12 cellular contexts compared by ENCODE assay signal in the genomic region with DNA sequence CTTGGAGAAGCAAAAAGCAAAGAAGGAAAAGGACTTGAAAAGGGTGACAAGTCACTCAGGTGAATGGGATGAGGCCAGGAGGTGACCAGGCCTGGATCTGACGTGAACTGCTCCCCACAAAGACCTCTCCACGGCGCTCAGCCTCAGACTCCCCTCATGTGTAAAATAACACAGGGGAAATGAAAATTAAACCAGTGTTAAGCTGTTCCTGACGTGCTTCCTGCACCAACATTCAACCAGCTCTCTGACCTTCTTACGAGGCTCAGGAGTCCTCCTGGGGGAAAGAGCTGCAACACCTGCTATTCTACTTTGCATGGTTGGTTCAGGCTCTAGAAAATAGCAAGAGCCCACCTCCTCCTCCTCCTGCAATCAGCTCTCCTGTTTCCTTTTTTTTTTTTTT.
A peak's percentile ranks its signal among the peaks of the same experiment; 100 is the strongest.
DNase-seq lines count a peak whose midpoint lies in the region; ATAC-seq and TF ChIP-seq lines count a peak whose summit lies in the region.
"Had no signal": no experiment of that assay in that cellular context is flagged by ENCODE, and none has a peak within 500 bp of the region (broad histone marks: within the 10 kb centered on the region; RNA-seq: fewer than 3 reads in every experiment).

No MANE protein-coding gene starts in this region.

- TF ChIP-seq POLR2A in ovary (IDR thresholded peaks at IDR 0.05) (no peak), stomach (IDR thresholded peaks at IDR 0.05) (no peak)

- H3K4me1 ChIP-seq in ovary (ENCODE audit: insufficient read depth) (peaks cover 2% of the 10 kb centered on the region), stomach (peaks cover 0 to 27% (median 10%) of the 10 kb centered on the region in 4 donors)

- H3K9me3 ChIP-seq in ovary (no peaks in the 10 kb centered on the region), stomach (no peaks in the 10 kb centered on the region)
- H3K9me3 ChIP-seq: lower lobe of right lung had no signal

- TF ChIP-seq CTCF in ovary (IDR thresholded peaks at IDR 0.05), result no peak
- no peak for TF ChIP-seq CTCF in stomach (IDR thresholded peaks at IDR 0.05)

- peak overlapping the region; percentile 36 for H3K27ac Mint-ChIP-seq in activated T-helper 2 cell treated with anti-CD3 and anti-CD28 coated beads, Interferon-gamma antibody, Interleukin-2, Interleukin-4, amounts not matched to agents 10 μg/mL and 5 μg/mL and 100 μg/mL, durations not matched to agents 14 hours and 24 hours and 36 hours
- peak overlapping the region; percentile 91 for H3K27ac Mint-ChIP-seq in stimulated activated naive B cell treated with anti-CD40 and anti-IgM and Interleukin-4, amounts not matched to agents 10 μg/mL and 1 μg/mL and 100 μg/mL, for 72 hours
- H3K27ac Mint-ChIP-seq: dendritic cell treated with granulocyte-macrophage colony-stimulating factor and Interleukin-4, amounts not matched to agents 40 ng/mL and 50 ng/mL, for 4 days had no signal

- H3K36me3 ChIP-seq in ovary, result no peaks in the 10 kb centered on the region
- H3K36me3 ChIP-seq in stomach, result no peaks in the 10 kb centered on the region
- H3K36me3 ChIP-seq: lower lobe of right lung had no signal

- H3K4me3 ChIP-seq in ovary (no peak overlapping the region), stomach (no peak overlapping the region)
- H3K4me3 ChIP-seq: lower lobe of right lung had no signal

- WGBS in ovary, 3 donors, result 87 to 91% (median 89%) methylated on average over 5 of the region's 5 CpGs
- WGBS in stomach, 5 donors, result 74 to 89% (median 83%) methylated on average over 5 of the region's 5 CpGs

- H3K27me3 Mint-ChIP-seq in activated T-helper 2 cell treated with anti-CD3 and anti-CD28 coated beads, Interferon-gamma antibody, Interleukin-2, Interleukin-4, amounts not matched to agents 10 μg/mL and 5 μg/mL and 100 μg/mL, durations not matched to agents 14 hours and 24 hours and 36 hours (ENCODE audit: low read depth), result no peaks in the 10 kb centered on the region
- H3K27me3 Mint-ChIP-seq in stimulated activated naive B cell treated with anti-CD40 and anti-IgM and Interleukin-4, amounts not matched to agents 10 μg/mL and 1 μg/mL and 100 μg/mL, for 72 hours, result no peaks in the 10 kb centered on the region
- H3K27me3 Mint-ChIP-seq: dendritic cell treated with granulocyte-macrophage colony-stimulating factor and Interleukin-4, amounts not matched to agents 40 ng/mL and 50 ng/mL, for 4 days; stimulated activated naive CD8-positive, alpha-beta T cell treated with anti-CD3 and anti-CD28 coated beads, Interleukin-15, Interleukin-2, amounts not matched to agents 100 ng/mL and 50 ng/mL, for 24 hours had no signal

- intact Hi-C loops in activated T-helper 2 cell treated with anti-CD3 and anti-CD28 coated beads, Interferon-gamma antibody, Interleukin-2, Interleukin-4, amounts not matched to agents 10 μg/mL and 5 μg/mL and 100 μg/mL, durations not matched to agents 14 hours and 24 hours and 36 hours (cut with micrococcal nuclease), result loop anchor here (2.0 kb wide), 1 partner anchor 22 kb away; no protein-coding TSS in a partner anchor
- intact Hi-C loops in ovary (cut with DNase I), result no loop called here
- intact Hi-C loops in stomach (cut with DNase I; ENCODE audit: low total_unique reads), result no loop called here

- TF ChIP-seq EP300 in ovary (IDR thresholded peaks at IDR 0.05) (no peak), stomach (IDR thresholded peaks at IDR 0.05) (no peak)

- H3K27ac ChIP-seq in ovary (no peak overlapping the region), stomach (peak overlapping the region in 1 of 5 donors; percentile 6)
- H3K27ac ChIP-seq: lower lobe of right lung had no signal

- peaks cover 59% of the 10 kb centered on the region for H3K4me1 Mint-ChIP-seq in activated T-helper 2 cell treated with anti-CD3 and anti-CD28 coated beads, Interferon-gamma antibody, Interleukin-2, Interleukin-4, amounts not matched to agents 10 μg/mL and 5 μg/mL and 100 μg/mL, durations not matched to agents 14 hours and 24 hours and 36 hours (ENCODE audit: low read depth)
- H3K4me1 Mint-ChIP-seq in stimulated activated naive B cell treated with anti-CD40 and anti-IgM and Interleukin-4, amounts not matched to agents 10 μg/mL and 1 μg/mL and 100 μg/mL, for 72 hours, result peaks cover 18 to 48% of the 10 kb centered on the region in 2 donors

- peaks cover under 1% of the 10 kb centered on the region for H3K9me3 Mint-ChIP-seq in activated T-helper 2 cell treated with anti-CD3 and anti-CD28 coated beads, Interferon-gamma antibody, Interleukin-2, Interleukin-4, amounts not matched to agents 10 μg/mL and 5 μg/mL and 100 μg/mL, durations not matched to agents 14 hours and 24 hours and 36 hours
- peaks cover 0 to 2% of the 10 kb centered on the region in 2 donors for H3K9me3 Mint-ChIP-seq in stimulated activated naive B cell treated with anti-CD40 and anti-IgM and Interleukin-4, amounts not matched to agents 10 μg/mL and 1 μg/mL and 100 μg/mL, for 72 hours
- H3K9me3 Mint-ChIP-seq: dendritic cell treated with granulocyte-macrophage colony-stimulating factor and Interleukin-4, amounts not matched to agents 40 ng/mL and 50 ng/mL, for 4 days had no signal

- H3K27me3 ChIP-seq in ovary, result no peaks in the 10 kb centered on the region
- no peaks in the 10 kb centered on the region for H3K27me3 ChIP-seq in stomach

- peaks cover 50% of the 10 kb centered on the region for H3K36me3 Mint-ChIP-seq in activated T-helper 2 cell treated with anti-CD3 and anti-CD28 coated beads, Interferon-gamma antibody, Interleukin-2, Interleukin-4, amounts not matched to agents 10 μg/mL and 5 μg/mL and 100 μg/mL, durations not matched to agents 14 hours and 24 hours and 36 hours (ENCODE audit: low read depth)
- peaks cover 25% of the 10 kb centered on the region in 2 donors for H3K36me3 Mint-ChIP-seq in stimulated activated naive B cell treated with anti-CD40 and anti-IgM and Interleukin-4, amounts not matched to agents 10 μg/mL and 1 μg/mL and 100 μg/mL, for 72 hours

- H3K4me3 Mint-ChIP-seq in activated T-helper 2 cell treated with anti-CD3 and anti-CD28 coated beads, Interferon-gamma antibody, Interleukin-2, Interleukin-4, amounts not matched to agents 10 μg/mL and 5 μg/mL and 100 μg/mL, durations not matched to agents 14 hours and 24 hours and 36 hours (ENCODE audit: low read depth), result no peak overlapping the region
- H3K4me3 Mint-ChIP-seq in stimulated activated naive B cell treated with anti-CD40 and anti-IgM and Interleukin-4, amounts not matched to agents 10 μg/mL and 1 μg/mL and 100 μg/mL, for 72 hours, result peak overlapping the region; percentile 59 to 66
- H3K4me3 Mint-ChIP-seq: dendritic cell treated with granulocyte-macrophage colony-stimulating factor and Interleukin-4, amounts not matched to agents 40 ng/mL and 50 ng/mL, for 4 days had no signal

- peak; percentile 42 for ATAC-seq in HG03196 (IDR thresholded peaks at IDR 0.05; ENCODE audit: unreplicated experiment)
- ATAC-seq in stimulated activated naive B cell treated with anti-CD40 and anti-IgM and Interleukin-4, amounts not matched to agents 10 μg/mL and 1 μg/mL and 100 μg/mL, for 72 hours (replicated peaks), result peak; percentile 71 to 74

- DNase-seq in NOMO-1 treated with DMSO at 0.1 percent for 48 hours (lab: John Stamatoyannopoulos, UW; ENCODE audit: unreplicated experiment), result peak; percentile 1
- no peak for DNase-seq in NOMO-1 (lab: John Stamatoyannopoulos, UW; ENCODE audit: unreplicated experiment in 2 of 2)
- DNase-seq in activated T-helper 2 cell treated with anti-CD3 and anti-CD28 coated beads, Interferon-gamma antibody, Interleukin-2, Interleukin-4, amounts not matched to agents 10 μg/mL and 5 μg/mL and 100 μg/mL, durations not matched to agents 14 hours and 24 hours and 36 hours (ENCODE audit: low spot score), result no peak
- DNase-seq in stimulated activated naive B cell treated with anti-CD40 and anti-IgM and Interleukin-4, amounts not matched to agents 10 μg/mL and 1 μg/mL and 100 μg/mL, for 72 hours, result peak; percentile 43
- DNase-seq in mesenteric fat pad (ENCODE audit: low spot score), result no peak
- DNase-seq in ovary, result no peak
- DNase-seq in stomach, result no peak
- DNase-seq: aorta, lower lobe of right lung had no signal

Comparison
In these comparisons a context has a peak if more than half of its experiments do, and no peak if none do; other contexts are left out.
1. DNase-seq: peak in NOMO-1 treated with DMSO at 0.1 percent for 48 hours (single experiment) and stimulated activated naive B cell treated with anti-CD40 and anti-IgM and Interleukin-4, amounts not matched to agents 10 μg/mL and 1 μg/mL and 100 μg/mL, for 72 hours (single experiment); none in NOMO-1 (0 of 2), activated T-helper 2 cell treated with anti-CD3 and anti-CD28 coated beads, Interferon-gamma antibody, Interleukin-2, Interleukin-4, amounts not matched to agents 10 μg/mL and 5 μg/mL and 100 μg/mL, durations not matched to agents 14 hours and 24 hours and 36 hours (single experiment), mesenteric fat pad (single experiment), ovary (0 of 5) and stomach (single experiment).